ENCODE assay signal across 2 cellular contexts in the genomic region with DNA sequence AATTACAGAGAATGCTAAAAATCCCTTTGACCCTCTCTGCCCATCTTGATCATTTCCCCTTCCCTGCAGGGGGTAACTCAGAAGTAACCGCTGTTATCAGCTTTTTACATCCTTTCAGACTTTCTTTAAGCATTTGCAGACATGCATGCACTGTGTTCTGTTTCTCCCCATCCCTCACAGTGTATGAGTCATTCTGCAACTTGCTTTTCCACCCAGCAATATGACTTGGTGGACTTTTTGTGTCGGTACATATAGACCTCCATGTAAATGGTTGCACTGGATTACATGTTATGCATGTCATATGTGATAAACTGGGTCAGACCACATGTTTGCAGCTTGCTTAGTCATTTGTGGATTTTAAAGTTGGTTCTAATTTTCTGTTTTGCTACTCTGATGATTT.
TF ChIP-seq lines count a peak whose summit lies in the region.

No MANE protein-coding gene starts in this region.

TF ChIP-seq in GM23338, 12 proteins besides CTCF, POLR2A, EP300 and RAD21 (continues in another document):
- TF ChIP-seq ETS1 (IDR thresholded peaks at IDR 0.05) (peak; percentile 17; the same call in 1 of the 2 replicates), ZNF462 (CRISPR knock-in tag; IDR thresholded peaks at IDR 0.05) (no peak), CREB1 (CRISPR knock-in tag; IDR thresholded peaks at IDR 0.05; ENCODE audit: low read depth) (no peak), NANOG (IDR thresholded peaks at IDR 0.05; ENCODE audit: borderline replicate concordance) (0 out of 2 replicates have a peak, but pooled peaks have one; percentile 36), STAT1 (IDR thresholded peaks at IDR 0.05; ENCODE audit: unreplicated experiment) (no peak), POLR2AphosphoS5 (IDR thresholded peaks at IDR 0.05; ENCODE audit: low read depth) (no peak), EZH2 (IDR thresholded peaks at IDR 0.05; ENCODE audit: low read depth, unreplicated experiment) (no peak), ZNF331 (CRISPR knock-in tag; IDR thresholded peaks at IDR 0.05; ENCODE audit: low read depth) (no peak), JUNB (IDR thresholded peaks at IDR 0.05; ENCODE audit: unreplicated experiment) (no peak)

TF ChIP-seq in K562, 482 proteins besides CTCF, POLR2A, EP300 and RAD21:
- TF ChIP-seq, protein P1, sequence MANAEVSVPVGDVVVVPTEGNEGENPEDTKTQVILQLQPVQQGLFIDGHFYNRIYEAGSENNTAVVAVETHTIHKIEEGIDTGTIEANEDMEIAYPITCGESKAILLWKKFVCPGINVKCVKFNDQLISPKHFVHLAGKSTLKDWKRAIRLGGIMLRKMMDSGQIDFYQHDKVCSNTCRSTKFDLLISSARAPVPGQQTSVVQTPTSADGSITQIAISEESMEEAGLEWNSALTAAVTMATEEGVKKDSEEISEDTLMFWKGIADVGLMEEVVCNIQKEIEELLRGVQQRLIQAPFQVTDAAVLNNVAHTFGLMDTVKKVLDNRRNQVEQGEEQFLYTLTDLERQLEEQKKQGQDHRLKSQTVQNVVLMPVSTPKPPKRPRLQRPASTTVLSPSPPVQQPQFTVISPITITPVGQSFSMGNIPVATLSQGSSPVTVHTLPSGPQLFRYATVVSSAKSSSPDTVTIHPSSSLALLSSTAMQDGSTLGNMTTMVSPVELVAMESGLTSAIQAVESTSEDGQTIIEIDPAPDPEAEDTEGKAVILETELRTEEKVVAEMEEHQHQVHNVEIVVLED (CRISPR knock-in tag; IDR thresholded peaks at IDR 0.05): no peak
- TF ChIP-seq, protein P2, sequence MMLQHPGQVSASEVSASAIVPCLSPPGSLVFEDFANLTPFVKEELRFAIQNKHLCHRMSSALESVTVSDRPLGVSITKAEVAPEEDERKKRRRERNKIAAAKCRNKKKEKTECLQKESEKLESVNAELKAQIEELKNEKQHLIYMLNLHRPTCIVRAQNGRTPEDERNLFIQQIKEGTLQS (IDR thresholded peaks at IDR 0.05): peak; percentile 17; the same call in 1 of the 2 replicates
- TF ChIP-seq, protein P2 (CRISPR knock-in tag; conservative IDR thresholded peaks at IDR 0.05): no peak
- TF ChIP-seq E2F3 (CRISPR knock-in tag; IDR thresholded peaks at IDR 0.05): no peak
